In the genomic region with DNA sequence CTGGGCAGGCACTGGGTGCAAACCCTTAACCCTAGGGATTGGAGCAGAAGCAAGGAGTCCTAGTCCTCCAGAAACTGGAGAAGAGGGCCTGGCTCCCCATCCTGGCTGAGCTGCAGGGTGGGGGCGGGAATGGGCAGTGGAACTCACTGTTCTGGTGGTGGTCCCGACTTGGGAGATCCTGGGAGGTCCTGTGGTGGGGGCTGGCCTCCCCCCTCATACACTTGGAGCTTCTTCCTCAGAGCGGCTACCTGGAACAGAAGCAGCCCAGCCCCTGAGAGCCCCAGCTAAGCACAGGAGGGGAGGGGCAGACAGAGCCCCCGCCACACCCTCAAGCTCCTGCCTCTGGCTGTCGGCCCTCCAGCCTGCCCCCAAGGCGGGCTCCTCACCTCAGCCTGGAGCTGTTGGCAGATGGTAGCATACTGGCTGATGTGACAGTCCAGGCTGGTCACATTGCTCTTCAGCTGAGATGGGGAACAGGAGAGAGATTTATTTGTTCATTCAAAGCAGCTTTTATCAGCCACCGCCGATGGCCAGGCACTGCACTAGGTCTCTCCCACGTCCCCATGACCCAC, we compare ENCODE assay signal across 19 cellular contexts. TPM values are rescaled to one million over a fixed set of nuclear protein-coding genes. Genes with fewer than 3 reads are reported as not detected.
"Had no signal": no experiment of that assay in that cellular context is flagged by ENCODE, and none has a peak within 500 bp of the region (broad histone marks: within the 10 kb centered on the region; RNA-seq: fewer than 3 reads in every experiment).

No MANE protein-coding gene starts in this region.

- H3K27ac Mint-ChIP-seq: activated B cell treated with CpG ODN at 0.5 μM for 24 hours; activated CD4-positive, alpha-beta T cell treated with anti-CD3 and anti-CD28 coated beads, Interleukin-2, amount 10 ng/mL, durations not matched to agents 7 days and 5 days; activated naive CD8-positive, alpha-beta T cell treated with anti-CD3 and anti-CD28 coated beads, Interleukin-2, amount 50 U/mL, for 24 hours; nephron; stimulated activated naive B cell treated with anti-CD40 and anti-IgM and Interleukin-4, amounts not matched to agents 10 μg/mL and 1 μg/mL and 100 μg/mL, for 72 hours had no signal

- H3K36me3 ChIP-seq: ascending aorta, gastrocnemius medialis, transverse colon had no signal

- H3K27me3 ChIP-seq: ascending aorta, gastrocnemius medialis, heart left ventricle, transverse colon had no signal

- H3K9me3 ChIP-seq: ascending aorta, gastrocnemius medialis, heart left ventricle, psoas muscle, transverse colon had no signal

- H3K4me1 ChIP-seq: ascending aorta, transverse colon had no signal

- H3K36me3 Mint-ChIP-seq: stimulated activated naive B cell treated with anti-CD40 and anti-IgM and Interleukin-4, amounts not matched to agents 10 μg/mL and 1 μg/mL and 100 μg/mL, for 72 hours had no signal

- H3K9me3 Mint-ChIP-seq: activated B cell treated with CpG ODN at 0.5 μM for 24 hours; activated CD4-positive, alpha-beta T cell treated with anti-CD3 and anti-CD28 coated beads, Interleukin-2, amount 10 ng/mL, durations not matched to agents 7 days and 5 days; activated naive CD8-positive, alpha-beta T cell treated with anti-CD3 and anti-CD28 coated beads, Interleukin-2, amount 50 U/mL, for 24 hours; nephron; stimulated activated naive B cell treated with anti-CD40 and anti-IgM and Interleukin-4, amounts not matched to agents 10 μg/mL and 1 μg/mL and 100 μg/mL, for 72 hours had no signal

- H3K4me1 Mint-ChIP-seq: activated B cell treated with CpG ODN at 0.5 μM for 24 hours; activated CD4-positive, alpha-beta T cell treated with anti-CD3 and anti-CD28 coated beads, Interleukin-2, amount 10 ng/mL, durations not matched to agents 7 days and 5 days; activated naive CD8-positive, alpha-beta T cell treated with anti-CD3 and anti-CD28 coated beads, Interleukin-2, amount 50 U/mL, for 24 hours; nephron; stimulated activated naive B cell treated with anti-CD40 and anti-IgM and Interleukin-4, amounts not matched to agents 10 μg/mL and 1 μg/mL and 100 μg/mL, for 72 hours had no signal

- FAIRE-seq: bronchial epithelial cell had no signal

- H3K4me3 ChIP-seq: ascending aorta, gastrocnemius medialis, heart left ventricle, psoas muscle, transverse colon had no signal

- H3K4me3 Mint-ChIP-seq: activated B cell treated with CpG ODN at 0.5 μM for 24 hours; activated CD4-positive, alpha-beta T cell treated with anti-CD3 and anti-CD28 coated beads, Interleukin-2, amount 10 ng/mL, durations not matched to agents 7 days and 5 days; activated naive CD8-positive, alpha-beta T cell treated with anti-CD3 and anti-CD28 coated beads, Interleukin-2, amount 50 U/mL, for 24 hours; nephron; stimulated activated naive B cell treated with anti-CD40 and anti-IgM and Interleukin-4, amounts not matched to agents 10 μg/mL and 1 μg/mL and 100 μg/mL, for 72 hours had no signal

- DNase-seq: activated B cell treated with CpG ODN at 0.5 μM for 24 hours; activated CD4-positive, alpha-beta T cell treated with anti-CD3 and anti-CD28 coated beads, Interleukin-2, amount 10 ng/mL, durations not matched to agents 7 days and 5 days; activated CD8-positive, alpha-beta memory T cell treated with anti-CD3 and anti-CD28 coated beads, Interleukin-2, amount 50 U/mL, for 48 hours; activated naive CD4-positive, alpha-beta T cell treated with Interleukin-2 at 50 U/mL for 16 hours; activated naive CD8-positive, alpha-beta T cell treated with anti-CD3 and anti-CD28 coated beads, Interleukin-2, amount 50 U/mL, for 24 hours; erythroblast; gastrocnemius medialis; mesenchymal stem cell; occipital lobe; psoas muscle; stimulated activated CD4-positive, alpha-beta T cell treated with anti-CD3 and anti-CD28 coated beads, Interleukin-2, amount 100 ng/mL, for 48 hours; stimulated activated naive B cell treated with anti-CD40 and anti-IgM and Interleukin-4, amounts not matched to agents 10 μg/mL and 1 μg/mL and 100 μg/mL, for 72 hours; T-helper 2 cell; transverse colon had no signal

- H3K27ac ChIP-seq: ascending aorta, gastrocnemius medialis, heart left ventricle, psoas muscle, transverse colon had no signal

- H3K27me3 Mint-ChIP-seq: activated B cell treated with CpG ODN at 0.5 μM for 24 hours; activated CD4-positive, alpha-beta T cell treated with anti-CD3 and anti-CD28 coated beads, Interleukin-2, amount 10 ng/mL, durations not matched to agents 7 days and 5 days; activated naive CD8-positive, alpha-beta T cell treated with anti-CD3 and anti-CD28 coated beads, Interleukin-2, amount 50 U/mL, for 24 hours; stimulated activated naive B cell treated with anti-CD40 and anti-IgM and Interleukin-4, amounts not matched to agents 10 μg/mL and 1 μg/mL and 100 μg/mL, for 72 hours had no signal

RNA-seq across cellular contexts. Expression of a gene that starts 15.0 kb away (rescaled TPM):
- total RNA-seq: ascending aorta, bronchial epithelial cell had no signal

RNA-seq across cellular contexts. Expression of a gene that starts 17.3 kb away (rescaled TPM):
- total RNA-seq: activated B cell treated with CpG ODN at 0.5 μM for 24 hours; activated CD4-positive, alpha-beta T cell treated with anti-CD3 and anti-CD28 coated beads, Interleukin-2, amount 10 ng/mL, durations not matched to agents 7 days and 5 days; bronchial epithelial cell; dermis microvascular lymphatic vessel endothelial cell; gastrocnemius medialis had no signal

RNA-seq across cellular contexts. Expression of a gene that starts 35.5 kb away (rescaled TPM):
- total RNA-seq: activated B cell treated with CpG ODN at 0.5 μM for 24 hours, ascending aorta, bronchial epithelial cell, gastrocnemius medialis, psoas muscle had no signal
